Comparison of ENCODE assay signal across 17 cellular contexts in genomic region chr3:12317914-12318313, GRCh38. TPM values are rescaled to one million over a fixed set of nuclear protein-coding genes. Genes with fewer than 3 reads are reported as not detected.
DNase-seq lines count a peak whose midpoint lies in the region; ATAC-seq, FAIRE-seq and TF ChIP-seq lines count a peak whose summit lies in the region.
"Had no signal": no experiment of that assay in that cellular context is flagged by ENCODE, and none has a peak within 500 bp of the region (broad histone marks: within the 10 kb centered on the region; RNA-seq: fewer than 3 reads in every experiment).

No MANE protein-coding gene starts in this region.

- 78 to 85% (median 84%) methylated on average over 5 of the region's 5 CpGs for WGBS in small intestine, 3 donors

- no peaks in the 10 kb centered on the region for H3K9me3 ChIP-seq in small intestine (ENCODE audit: control insufficient read depth, low read depth)
- H3K9me3 ChIP-seq: Caco-2 had no signal

- TF ChIP-seq CTCF in Calu3 (IDR thresholded peaks at IDR 0.05; ENCODE audit: unreplicated experiment) (no peak), WTC11 (IDR thresholded peaks at IDR 0.05) (no peak)

- intact Hi-C loops in Calu3 (cut with micrococcal nuclease; ENCODE audit: unreplicated experiment) = loop anchor here (5.0 kb wide), 1 partner anchor 34 kb away; no protein-coding TSS in a partner anchor

- CTCF ChIA-PET in Calu3 (lab: Charles Lee) (interaction anchor here (1.1 kb wide), 1 partner anchor 22 kb away, joined by 5 read pairs; no protein-coding TSS in a partner anchor), WTC11 (lab: Charles Lee) (no interaction called here)

- BruUV-seq in Calu3 (replicated peaks; lab: Mats Ljungman, UMichigan) = no TSS peak

- no peaks in the 10 kb centered on the region for H3K27me3 ChIP-seq in small intestine (ENCODE audit: control insufficient read depth in 2 of 2, insufficient read depth in 2 of 2, low read length in 2 of 2)

- H3K36me3 ChIP-seq in small intestine (ENCODE audit: control insufficient read depth in 2 of 2, insufficient read depth in 2 of 2, low read length in 2 of 2) = peaks cover 0 to 7% of the 10 kb centered on the region in 2 donors

- peak overlapping the region; percentile 26 for H3K4me3 Mint-ChIP-seq in Calu3 (ENCODE audit: low read depth, unreplicated experiment)
- H3K4me3 Mint-ChIP-seq in WTC11 = no peak overlapping the region

- no peaks in the 10 kb centered on the region for H3K4me1 ChIP-seq in small intestine (ENCODE audit: control insufficient read depth in 2 of 2, insufficient read depth in 1 of 2, low read depth in 1 of 2, low read length in 1 of 2)

- no peaks in the 10 kb centered on the region for H3K9me3 Mint-ChIP-seq in Calu3 (ENCODE audit: low read depth, unreplicated experiment)
- H3K9me3 Mint-ChIP-seq in WTC11 = no peaks in the 10 kb centered on the region

- no peak for FAIRE-seq in small intestine (lab: Jason Lieb, UNC)
- FAIRE-seq: GM12892 had no signal

- H3K27me3 Mint-ChIP-seq in Calu3 (ENCODE audit: unreplicated experiment) (no peaks in the 10 kb centered on the region), WTC11 (ENCODE audit: low read depth) (peaks cover 5% of the 10 kb centered on the region)

- H3K27ac ChIP-seq in small intestine (ENCODE audit: low read depth in 1 of 2, low read length in 1 of 2) = no peak overlapping the region

- H3K27ac Mint-ChIP-seq in Calu3 (ENCODE audit: unreplicated experiment) (no peak overlapping the region), WTC11 (no peak overlapping the region)

- peaks cover 27% of the 10 kb centered on the region for H3K36me3 Mint-ChIP-seq in Calu3 (ENCODE audit: insufficient read depth, unreplicated experiment)
- no peaks in the 10 kb centered on the region for H3K36me3 Mint-ChIP-seq in WTC11

- DNase-seq in Calu3 (no peak), WTC11 (ENCODE audit: low spot score) (no peak), kidney tubule cell (ENCODE audit: low spot score) (peak; percentile 46), renal cortical epithelial cell (ENCODE audit: low read depth) (peak; percentile 64), NCI-H1105 treated with DMSO at 0.1 percent for 48 hours (lab: John Stamatoyannopoulos, UW) (no peak), retina (no peak), small intestine (no peak)
- DNase-seq: AML-193, Caco-2, DND-41, GDM1, NCI-H1436 treated with DMSO at 0.1 percent for 48 hours, NCI-H2081, NCI-H524, RPMI8226 had no signal

- H3K4me3 ChIP-seq in small intestine (ENCODE audit: low read depth in 1 of 2, low read length in 2 of 2) = no peak overlapping the region

- POLR2A ChIA-PET in WTC11 (lab: Charles Lee) = no interaction called here

- no peak for ATAC-seq in WTC11
- ATAC-seq: HCT116 had no signal

- H3K4me1 Mint-ChIP-seq in Calu3 (ENCODE audit: low read depth, unreplicated experiment) = peaks cover 26% of the 10 kb centered on the region
- H3K4me1 Mint-ChIP-seq in WTC11 = no peaks in the 10 kb centered on the region

TF ChIP-seq in WTC11, 78 proteins besides CTCF, POLR2A, EP300 and RAD21:
- no peak for TF ChIP-seq ZNF138 (CRISPR knock-in tag; conservative IDR thresholded peaks at IDR 0.05)
- no peak for TF ChIP-seq SOX15 (CRISPR knock-in tag; IDR thresholded peaks at IDR 0.05)
- TF ChIP-seq CBFB (CRISPR knock-in tag; IDR thresholded peaks at IDR 0.05; ENCODE audit: low read depth) = no peak
- no peak for TF ChIP-seq RELA (CRISPR knock-in tag; IDR thresholded peaks at IDR 0.05; ENCODE audit: borderline replicate concordance)
- no peak for TF ChIP-seq CDX4 (CRISPR knock-in tag; IDR thresholded peaks at IDR 0.05; ENCODE audit: borderline replicate concordance)
- TF ChIP-seq GABPB1 (CRISPR knock-in tag; IDR thresholded peaks at IDR 0.05) = peak; percentile 34; the same call in 1 of the 2 replicates

RNA-seq across cellular contexts. Expression of gene PPARG, which starts 29.0 kb away (rescaled TPM):
- total RNA-seq in Calu3 (2022) (81.5 and 85.8 TPM in 2 replicates), WTC11 (2021) (0.30 to 0.79 TPM (median 0.66 TPM) in 3 replicates), renal cortical epithelial cell (11.1 and 11.3 TPM in 2 replicates)
- 10 to 100 TPM; 21.3 to 40.3 (median 39.8) TPM for polyA plus RNA-seq in small intestine

Comparison
In these comparisons a context has a peak if more than half of its experiments do, and no peak if none do; other contexts are left out.
1. DNase-seq: peak in kidney tubule cell (single experiment) and renal cortical epithelial cell (single experiment); none in Calu3 (single experiment), WTC11 (single experiment), NCI-H1105 treated with DMSO at 0.1 percent for 48 hours (single experiment), retina (single experiment) and small intestine (single experiment).